Comparison of ENCODE assay signal across 6 cellular contexts in the genomic region with DNA sequence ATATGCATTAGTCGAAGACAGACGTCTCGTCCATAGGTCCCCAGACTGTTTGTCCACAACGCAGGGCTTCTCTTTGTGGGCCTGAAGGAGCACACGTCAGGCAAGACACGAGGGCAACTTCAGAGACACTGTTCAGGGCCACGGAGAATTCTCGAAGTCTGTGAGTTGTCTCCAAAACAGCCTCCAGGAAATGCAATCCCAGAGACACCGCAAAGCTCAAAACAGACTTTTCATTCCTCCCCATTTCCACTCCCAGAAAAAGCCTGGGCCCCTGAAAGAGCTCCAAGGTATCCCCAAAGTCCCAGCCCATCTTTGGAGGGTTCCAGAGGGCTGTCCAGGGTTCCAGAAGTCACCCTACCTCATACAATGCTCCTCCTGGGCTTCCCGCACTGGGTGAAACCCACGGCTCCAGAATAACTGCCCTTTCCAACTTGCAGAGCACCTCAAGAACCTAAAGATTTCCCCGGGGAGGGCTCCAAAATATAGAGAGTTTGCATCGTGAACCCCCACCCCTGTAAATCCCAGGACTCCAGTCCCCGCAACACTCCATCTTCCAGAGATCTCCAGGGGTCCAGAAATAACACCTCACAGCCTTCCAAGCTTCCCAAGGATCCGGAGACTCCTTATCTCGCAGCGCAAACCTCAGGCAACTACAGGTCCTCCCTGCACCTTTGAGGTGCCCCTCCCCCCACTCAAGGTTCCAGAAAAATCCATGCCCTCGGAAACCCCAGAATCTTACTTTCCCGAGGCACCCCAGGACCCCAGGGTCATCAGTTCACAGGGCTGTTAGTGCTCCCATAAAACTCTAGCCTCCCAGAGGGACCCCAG. TPM values are rescaled to one million over a fixed set of nuclear protein-coding genes. Genes with fewer than 3 reads are reported as not detected.
DNase-seq lines count a peak whose midpoint lies in the region; ATAC-seq lines count a peak whose summit lies in the region.

No MANE protein-coding gene starts in this region.

- H3K4me3 Mint-ChIP-seq in immature natural killer cell: peak overlapping the region; percentile 89 to 100 (median 96)

- peak overlapping the region; percentile 67 for H3K9ac ChIP-seq in SK-N-MC (ENCODE audit: insufficient read length)

- H3K27ac ChIP-seq in SK-N-MC (peak overlapping the region; percentile 96), aorta (ENCODE audit: low read depth in 1 of 2, low read length in 2 of 2) (peak overlapping the region; percentile 80 to 92)

- peaks cover 54 to 59% of the 10 kb centered on the region in 2 donors for H3K4me1 Mint-ChIP-seq in immature natural killer cell

- peak overlapping the region; percentile 66 for H3K4me3 ChIP-seq in SK-N-MC
- H3K4me3 ChIP-seq in aorta (ENCODE audit: low read length in 2 of 2): peak overlapping the region; percentile 33 to 72

- ATAC-seq in aorta (ENCODE audit: low FRiP score): no peak

- peaks cover 0 to 2% of the 10 kb centered on the region in 2 donors for H3K27me3 ChIP-seq in aorta (ENCODE audit: control insufficient read depth in 1 of 2, insufficient read depth in 2 of 2, low read length in 1 of 2)

- H3K27me3 Mint-ChIP-seq in immature natural killer cell (ENCODE audit: low read depth in 3 of 3): peaks cover 14 to 20% (median 18%) of the 10 kb centered on the region in 3 donors

- peak; percentile 77 for DNase-seq in EH (ENCODE audit: low read depth)
- DNase-seq in SK-N-MC (ENCODE audit: low read depth, low spot score): no peak
- DNase-seq in immature natural killer cell: no peak
- peak in 1 of 2 donors; percentile 64 for DNase-seq in aorta
- DNase-seq in NCI-H2029 treated with DMSO at 0.1 percent for 48 hours (lab: John Stamatoyannopoulos, UW): no peak
- no peak for DNase-seq in activated gamma-delta T cell (lab: John Stamatoyannopoulos, UW)

- H3K36me3 ChIP-seq in SK-N-MC (ENCODE audit: insufficient read depth, low read length): peaks cover 17% of the 10 kb centered on the region
- H3K36me3 ChIP-seq in aorta (ENCODE audit: control insufficient read depth in 1 of 2, insufficient read depth in 2 of 2, low read length in 1 of 2): no peaks in the 10 kb centered on the region

- no peaks in the 10 kb centered on the region for H3K4me1 ChIP-seq in aorta (ENCODE audit: control insufficient read depth in 1 of 2, insufficient read depth in 2 of 2, low read length in 2 of 2)

- H3K27ac Mint-ChIP-seq in immature natural killer cell: peak overlapping the region; percentile 81 to 98 (median 94)

- H3K9me3 ChIP-seq in SK-N-MC (ENCODE audit: low read depth, low read length) (no peaks in the 10 kb centered on the region), aorta (ENCODE audit: control insufficient read depth, low read length) (no peaks in the 10 kb centered on the region)

- H3K9me3 Mint-ChIP-seq in immature natural killer cell: no peaks in the 10 kb centered on the region

- H3K36me3 Mint-ChIP-seq in immature natural killer cell: peaks cover 0 to 12% (median 0%) of the 10 kb centered on the region in 3 donors

- intact Hi-C loops in aorta (cut with DNase I): loop anchor here (2.0 to 10.0 kb wide), 5 partner anchors 28 to 172 kb away; partner anchors contain the start of genes PPP1R15A (in 2 of the 2), GYS1 (in 1 of the 2) and RUVBL2 (in 1 of the 2)

- WGBS in aorta, 2 donors: 5 to 6% methylated on average over 19 of the region's 19 CpGs

RNA-seq across cellular contexts. Expression of gene FTL, which starts 0.7 kb away (rescaled TPM):
- polyA plus RNA-seq in immature natural killer cell: 1,000 to 10,000 TPM; 3,472 to 4,403 (median 4,065) TPM
- total RNA-seq in aorta: 1,000 to 10,000 TPM; 3,184 to 3,823 TPM
- over 10,000 TPM in 1 of 2 donors, 1,000 to 10,000 TPM in 1; 6,798 to 17,889 TPM for polyA plus RNA-seq in aorta

RNA-seq across cellular contexts. Expression of gene BAX, which starts 9.7 kb away (rescaled TPM):
- polyA plus RNA-seq in immature natural killer cell (100 to 1,000 TPM in 2 of 3 donors, 10 to 100 TPM in 1; 88.6 to 137 (median 106) TPM), aorta (10 to 100 TPM; 81.4 to 83.9 TPM)
- total RNA-seq in aorta: 10 to 100 TPM; 69.6 to 79.9 TPM

RNA-seq across cellular contexts. Expression of gene GYS1, which starts 28.7 kb away (rescaled TPM):
- polyA plus RNA-seq in immature natural killer cell (10 to 100 TPM; 16.0 to 40.3 (median 32.9) TPM), aorta (10 to 100 TPM; 21.5 to 31.7 TPM)
- total RNA-seq in aorta: 10 to 100 TPM; 47.5 to 61.9 TPM

RNA-seq across cellular contexts. Expression of gene RUVBL2, which starts 29.3 kb away (rescaled TPM):
- polyA plus RNA-seq in immature natural killer cell: 10 to 100 TPM; 64.0 to 72.7 (median 64.2) TPM
- total RNA-seq in aorta: 10 to 100 TPM; 28.9 to 42.1 TPM
- 10 to 100 TPM; 34.6 to 62.2 TPM for polyA plus RNA-seq in aorta

RNA-seq across cellular contexts. Expression of gene DHDH, which starts 30.9 kb away (rescaled TPM):
- polyA plus RNA-seq in immature natural killer cell (1 to 10 TPM in 1 of 3 donors, not detected in 2; 1.3 TPM), aorta (1 to 10 TPM in 1 of 2 donors, not detected in 1; 1.3 TPM)
- under 1 TPM in 1 of 2 donors, not detected in 1; 0.84 TPM for total RNA-seq in aorta
